1 cellular context compared by ENCODE assay signal in the genomic region with DNA sequence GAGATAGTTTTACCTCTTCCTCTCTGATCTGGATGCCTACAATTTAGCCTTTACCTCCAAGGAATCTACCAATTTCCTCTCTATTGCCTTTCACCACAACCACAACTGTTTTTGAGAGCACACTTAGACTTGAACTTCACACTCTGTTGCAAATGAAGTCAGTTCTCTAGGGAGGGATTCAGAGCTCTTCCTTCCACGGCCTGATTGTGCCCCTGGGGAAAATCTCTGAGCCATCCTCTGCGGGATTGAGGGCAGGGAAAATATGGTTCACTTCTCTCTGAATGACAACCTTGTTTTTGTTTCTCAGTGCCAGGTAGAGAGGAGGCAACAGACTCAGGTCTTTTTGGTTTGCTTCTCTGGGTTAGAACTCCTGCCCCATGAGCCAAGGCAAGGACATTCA.
TF ChIP-seq lines count a peak whose summit lies in the region.

No MANE protein-coding gene starts in this region.

TF ChIP-seq in H1, 55 proteins besides CTCF, POLR2A, EP300 and RAD21 (continued from another document):
- TF ChIP-seq, protein P1, sequence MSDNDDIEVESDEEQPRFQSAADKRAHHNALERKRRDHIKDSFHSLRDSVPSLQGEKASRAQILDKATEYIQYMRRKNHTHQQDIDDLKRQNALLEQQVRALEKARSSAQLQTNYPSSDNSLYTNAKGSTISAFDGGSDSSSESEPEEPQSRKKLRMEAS (IDR thresholded peaks at IDR 0.05), result no peak
- no peak for TF ChIP-seq YY1 (IDR thresholded peaks at IDR 0.05; ENCODE audit: low read depth, low read length)
- no peak for TF ChIP-seq BACH1 (IDR thresholded peaks at IDR 0.05; ENCODE audit: low read length)
- TF ChIP-seq, protein P2, sequence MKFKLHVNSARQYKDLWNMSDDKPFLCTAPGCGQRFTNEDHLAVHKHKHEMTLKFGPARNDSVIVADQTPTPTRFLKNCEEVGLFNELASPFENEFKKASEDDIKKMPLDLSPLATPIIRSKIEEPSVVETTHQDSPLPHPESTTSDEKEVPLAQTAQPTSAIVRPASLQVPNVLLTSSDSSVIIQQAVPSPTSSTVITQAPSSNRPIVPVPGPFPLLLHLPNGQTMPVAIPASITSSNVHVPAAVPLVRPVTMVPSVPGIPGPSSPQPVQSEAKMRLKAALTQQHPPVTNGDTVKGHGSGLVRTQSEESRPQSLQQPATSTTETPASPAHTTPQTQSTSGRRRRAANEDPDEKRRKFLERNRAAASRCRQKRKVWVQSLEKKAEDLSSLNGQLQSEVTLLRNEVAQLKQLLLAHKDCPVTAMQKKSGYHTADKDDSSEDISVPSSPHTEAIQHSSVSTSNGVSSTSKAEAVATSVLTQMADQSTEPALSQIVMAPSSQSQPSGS (IDR thresholded peaks at IDR 0.05; ENCODE audit: low read length), result no peak
- TF ChIP-seq TAF1 (IDR thresholded peaks at IDR 0.05; ENCODE audit: low read depth, low read length), result no peak
- no peak for TF ChIP-seq CBX8 (IDR thresholded peaks at IDR 0.05; ENCODE audit: borderline replicate concordance, low read depth, low read length)
- no peak for TF ChIP-seq ZNF274 (IDR thresholded peaks at IDR 0.05; ENCODE audit: borderline replicate concordance, extremely low read depth, low read length)
- TF ChIP-seq EGR1 (IDR thresholded peaks at IDR 0.05; ENCODE audit: borderline replicate concordance, low read depth, low read length), result no peak
- no peak for TF ChIP-seq CTBP2 (IDR thresholded peaks at IDR 0.05; ENCODE audit: borderline replicate concordance, insufficient read depth, insufficient read length, low read length)
- TF ChIP-seq TEAD4 (IDR thresholded peaks at IDR 0.05; ENCODE audit: low read depth, low read length), result no peak
- TF ChIP-seq GTF2F1 (IDR thresholded peaks at IDR 0.05; ENCODE audit: borderline replicate concordance, low read depth, low read length), result no peak
- TF ChIP-seq JUND (IDR thresholded peaks at IDR 0.05; ENCODE audit: low read length), result no peak
- TF ChIP-seq ATF3 (IDR thresholded peaks at IDR 0.05; ENCODE audit: insufficient read depth, low read depth, low read length), result no peak
